In genomic region chr17:7407483-7408231, GRCh38 we compare ENCODE assay signal across 2 cellular contexts.
TF ChIP-seq lines count a peak whose summit lies in the region.

Gene NLGN2, plus strand, starts transcription at chr17:7407845. Its CDS starts 411 bp downstream, at chr17:7408256.

TF ChIP-seq in GM23338, 12 proteins besides CTCF, POLR2A, EP300 and RAD21 (continued from another document):
- no peak for TF ChIP-seq ZNF462 (CRISPR knock-in tag; IDR thresholded peaks at IDR 0.05)
- TF ChIP-seq ZNF331 (CRISPR knock-in tag; IDR thresholded peaks at IDR 0.05; ENCODE audit: low read depth) = no peak
- no peak for TF ChIP-seq EZH2phosphoT487 (IDR thresholded peaks at IDR 0.05; ENCODE audit: unreplicated experiment)
- TF ChIP-seq ETS1 (IDR thresholded peaks at IDR 0.05) = no peak
- no peak for TF ChIP-seq POLR2AphosphoS5 (IDR thresholded peaks at IDR 0.05; ENCODE audit: low read depth)
- TF ChIP-seq JUNB (IDR thresholded peaks at IDR 0.05; ENCODE audit: unreplicated experiment) = no peak
- no peak for TF ChIP-seq REST (IDR thresholded peaks at IDR 0.05; ENCODE audit: unreplicated experiment)
- no peak for TF ChIP-seq CREB1 (CRISPR knock-in tag; IDR thresholded peaks at IDR 0.05; ENCODE audit: low read depth)

TF ChIP-seq in WTC11, 78 proteins besides CTCF, POLR2A, EP300 and RAD21 (continued from another document):
- no peak for TF ChIP-seq HMGXB4 (CRISPR knock-in tag; IDR thresholded peaks at IDR 0.05)
- no peak for TF ChIP-seq TEAD1 (CRISPR knock-in tag; IDR thresholded peaks at IDR 0.05)
- TF ChIP-seq ZNF138 (CRISPR knock-in tag; conservative IDR thresholded peaks at IDR 0.05) = no peak
- TF ChIP-seq ZNF532 (CRISPR knock-in tag; IDR thresholded peaks at IDR 0.05; ENCODE audit: borderline replicate concordance) = no peak
- TF ChIP-seq NFYB (CRISPR knock-in tag; conservative IDR thresholded peaks at IDR 0.05; ENCODE audit: low read depth) = no peak
- no peak for TF ChIP-seq ARID4B (CRISPR knock-in tag; IDR thresholded peaks at IDR 0.05; ENCODE audit: borderline replicate concordance)
- TF ChIP-seq CREB1 (CRISPR knock-in tag; IDR thresholded peaks at IDR 0.05) = no peak
